In the genomic region with DNA sequence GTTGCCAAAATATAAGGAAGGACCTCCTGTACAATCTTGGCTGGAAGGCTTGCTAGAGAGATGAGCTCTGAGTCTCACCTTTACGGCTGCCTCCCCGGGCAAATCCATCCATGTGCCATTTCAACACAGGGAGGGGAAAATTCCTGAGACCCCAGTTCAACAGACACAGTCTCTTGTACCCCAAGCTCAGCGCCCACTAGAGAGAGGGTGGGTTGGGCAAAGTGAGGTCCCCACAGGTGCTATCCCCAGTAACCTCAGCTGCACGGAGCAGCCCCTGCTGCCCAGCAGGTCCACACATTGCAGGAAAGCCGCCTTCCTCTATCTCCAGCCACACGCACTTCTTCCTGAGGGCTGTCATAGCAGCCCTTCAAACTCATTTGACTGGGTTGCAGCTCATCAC, we compare ENCODE assay signal across 20 cellular contexts.
"Had no signal": no experiment of that assay in that cellular context is flagged by ENCODE, and none has a peak within 500 bp of the region (broad histone marks: within the 10 kb centered on the region; RNA-seq: fewer than 3 reads in every experiment).

No MANE protein-coding gene starts in this region.

- H3K27ac ChIP-seq: left ventricle myocardium inferior, pancreas, prostate gland, spleen, suprapubic skin, thoracic aorta, tibial artery, upper lobe of right lung had no signal

- H3K4me1 ChIP-seq: left ventricle myocardium inferior, pancreas, prostate gland, suprapubic skin, tibial artery, upper lobe of right lung had no signal

- DNase-seq: hypothalamus; immature natural killer cell; left ventricle myocardium inferior; naive thymus-derived CD8-positive, alpha-beta T cell; nucleus accumbens; pancreas; small intestine; stimulated activated CD4-positive, alpha-beta T cell treated with anti-CD3 and anti-CD28 coated beads, Interleukin-4, amount 100 ng/mL, for 24 hours; stimulated activated naive CD4-positive, alpha-beta T cell; trophoblast cell; upper lobe of right lung had no signal

- H3K36me3 ChIP-seq: left ventricle myocardium inferior, pancreas, prostate gland, suprapubic skin, thoracic aorta, upper lobe of right lung had no signal

- ATAC-seq: naive thymus-derived CD8-positive, alpha-beta T cell; right cardiac atrium; sciatic nerve; stimulated activated effector memory CD8-positive, alpha-beta T cell treated with anti-CD3 and anti-CD28 coated beads, Interleukin-12 subunit alpha, Interleukin-12 subunit beta, amount 100 ng/mL, for 72 hours; upper lobe of right lung had no signal

- H3K4me3 ChIP-seq: left ventricle myocardium inferior, lung, pancreas, prostate gland, spleen, suprapubic skin, thoracic aorta, tibial artery, upper lobe of right lung had no signal

- H3K9me3 ChIP-seq: left ventricle myocardium inferior, pancreas, prostate gland, spleen, suprapubic skin, thoracic aorta, tibial artery, upper lobe of right lung had no signal

- H3K27me3 ChIP-seq: pancreas, spleen, suprapubic skin, upper lobe of right lung had no signal
